ENCODE assay signal across 8 cellular contexts in genomic region chr16:27367463-27368357, GRCh38. TPM values are rescaled to one million over a fixed set of nuclear protein-coding genes. Genes with fewer than 3 reads are reported as not detected.
DNase-seq lines count a peak whose midpoint lies in the region; ATAC-seq and TF ChIP-seq lines count a peak whose summit lies in the region.

No MANE protein-coding gene starts in this region.

- H3K27ac Mint-ChIP-seq in T-helper 1 cell treated with Interleukin-12 subunit alpha and Interleukin-12 subunit beta and Interleukin-4 antibody, amounts not matched to agents 30 μg/mL and 1 μg/mL, for 36 hours, result peak overlapping the region; percentile 93

- peak; percentile 88 for TF ChIP-seq CTCF in retinal pigment epithelial cell (conservative IDR thresholded peaks at IDR 0.05; ENCODE audit: low read depth, low read length)

- H3K27me3 ChIP-seq in GM23248 (replicated peaks; ENCODE audit: insufficient read depth), result no peaks in the 10 kb centered on the region

- peaks cover 13% of the 10 kb centered on the region for H3K9me3 Mint-ChIP-seq in T-helper 1 cell treated with Interleukin-12 subunit alpha and Interleukin-12 subunit beta and Interleukin-4 antibody, amounts not matched to agents 30 μg/mL and 1 μg/mL, for 36 hours

- H2AFZ ChIP-seq in GM23248, result peak overlapping the region; percentile 80

- H3K27ac ChIP-seq in GM23248, result peak overlapping the region; percentile 81

- 9 to 11% methylated on average over 25 to 26 of the region's 27 CpGs for WGBS in GM23248 (ENCODE audit: low coverage in 1 of 2, low lambda C conversion rate in 2 of 2, missing lambda C conversion rate in 2 of 2), 2 experiments

- H3K4me3 Mint-ChIP-seq in T-helper 1 cell treated with Interleukin-12 subunit alpha and Interleukin-12 subunit beta and Interleukin-4 antibody, amounts not matched to agents 30 μg/mL and 1 μg/mL, for 36 hours, result peak overlapping the region; percentile 43

- H3K9me3 ChIP-seq in GM23248 (ENCODE audit: low read depth), result no peaks in the 10 kb centered on the region

- H3K36me3 Mint-ChIP-seq in T-helper 1 cell treated with Interleukin-12 subunit alpha and Interleukin-12 subunit beta and Interleukin-4 antibody, amounts not matched to agents 30 μg/mL and 1 μg/mL, for 36 hours (ENCODE audit: low read depth), result peaks cover 40% of the 10 kb centered on the region

- peak overlapping the region; percentile 78 for H3K4me2 ChIP-seq in GM23248 (ENCODE audit: unreplicated experiment)

- H3K4me1 ChIP-seq in GM23248 (ENCODE audit: insufficient read depth), result peaks cover 29% of the 10 kb centered on the region

- peaks cover 37% of the 10 kb centered on the region for H3F3A ChIP-seq in GM23248 (ENCODE audit: insufficient read depth)

- intact Hi-C loops in left ventricle myocardium superior (cut with micrococcal nuclease), result no loop called here

- DNase-seq in GM03348 (ENCODE audit: low spot score) (peak; percentile 95), GM23248 (peak; percentile 84), LHCN-M2 (ENCODE audit: low read depth) (peak; percentile 61), amniotic epithelial cell (ENCODE audit: low read depth) (peak; percentile 51), left ventricle myocardium superior (peak; percentile 85), retinal pigment epithelial cell (ENCODE audit: low read depth) (no peak), occipital lobe (lab: John Stamatoyannopoulos, UW) (no peak)

- no peaks in the 10 kb centered on the region for H3K9me2 ChIP-seq in GM23248 (ENCODE audit: insufficient read depth)

- H4K20me1 ChIP-seq in GM23248 (ENCODE audit: insufficient read depth), result no peaks in the 10 kb centered on the region

- peaks cover 35% of the 10 kb centered on the region for H3K4me1 Mint-ChIP-seq in T-helper 1 cell treated with Interleukin-12 subunit alpha and Interleukin-12 subunit beta and Interleukin-4 antibody, amounts not matched to agents 30 μg/mL and 1 μg/mL, for 36 hours (ENCODE audit: low read depth)

- peak; percentile 91 for ATAC-seq in left ventricle myocardium superior

- in situ Hi-C loops in GM23248 (cut with MboI), result loop anchor here (25.0 kb wide), 1 partner anchor 1530 kb away; no protein-coding TSS in a partner anchor

- H3K36me3 ChIP-seq in GM23248 (ENCODE audit: low read depth), result no peaks in the 10 kb centered on the region

- H3K27me3 Mint-ChIP-seq in T-helper 1 cell treated with Interleukin-12 subunit alpha and Interleukin-12 subunit beta and Interleukin-4 antibody, amounts not matched to agents 30 μg/mL and 1 μg/mL, for 36 hours (ENCODE audit: low read depth), result no peaks in the 10 kb centered on the region

- peak overlapping the region; percentile 74 for H3K9ac ChIP-seq in GM23248

- H3K4me3 ChIP-seq in GM23248 (peak overlapping the region; percentile 40), retinal pigment epithelial cell (ENCODE audit: low read length) (no peak overlapping the region)

- no peaks in the 10 kb centered on the region for H3K79me2 ChIP-seq in GM23248 (ENCODE audit: insufficient read depth)

RNA-seq across cellular contexts. Expression of gene IL21R, which starts 34.3 kb away (rescaled TPM):
- 0.76 and 1.5 TPM in 2 replicates for total RNA-seq in GM23248 (2014; rRNA removed; shearing (Covaris generic))
- polyA plus RNA-seq in GM23248 (2016; fragmentation: Nextera tagmentation; extraction: Ambion mirVana), result 0.90 and 1.2 TPM in 2 replicates
- total RNA-seq in LHCN-M2 (2014; rRNA removed) (5.6 and 10.8 TPM in 2 replicates), left ventricle myocardium superior (0.07 TPM), occipital lobe (not detected)
- 3.5 TPM for polyA plus RNA-seq in LHCN-M2 (2012)

RNA-seq across cellular contexts. Expression of gene IL4R, which starts 53.9 kb away (rescaled TPM):
- total RNA-seq in GM23248 (2014; rRNA removed; shearing (Covaris generic)), result 17.7 and 18.5 TPM in 2 replicates
- 11.3 and 11.7 TPM in 2 replicates for polyA plus RNA-seq in GM23248 (2016; fragmentation: Nextera tagmentation; extraction: Ambion mirVana)
- total RNA-seq in LHCN-M2 (2014; rRNA removed) (13.8 and 14.5 TPM in 2 replicates), left ventricle myocardium superior (9.8 TPM), occipital lobe (1.1 TPM)
- 10.7 TPM for polyA plus RNA-seq in LHCN-M2 (2012)

Comparison
In these comparisons a context has a peak if more than half of its experiments do, and no peak if none do; other contexts are left out.
1. DNase-seq: peak in GM03348 (single experiment), GM23248 (single experiment), LHCN-M2 (single experiment), amniotic epithelial cell (single experiment) and left ventricle myocardium superior (single experiment); none in retinal pigment epithelial cell (single experiment) and occipital lobe (single experiment).